11 cellular contexts compared by ENCODE assay signal in the genomic region with DNA sequence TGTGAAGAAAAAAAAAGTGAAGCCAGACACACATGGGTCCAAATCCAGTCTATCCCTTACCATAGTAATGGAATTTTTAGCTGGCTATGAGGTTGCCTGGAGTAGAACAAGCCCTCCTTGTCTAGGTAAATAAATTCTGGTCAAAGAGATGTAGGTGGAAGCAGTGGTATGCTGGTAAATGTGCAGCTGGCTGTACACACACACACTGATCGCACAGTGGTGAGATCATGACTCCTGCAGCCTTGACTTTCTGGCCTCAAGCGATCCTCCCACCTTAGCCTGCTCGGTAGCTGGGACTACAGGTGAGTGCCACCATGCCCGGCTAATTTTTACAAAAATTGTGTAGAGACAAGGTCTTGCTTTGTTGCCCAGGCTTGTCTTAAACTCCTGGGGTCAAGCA.
"Had no signal": no experiment of that assay in that cellular context is flagged by ENCODE, and none has a peak within 500 bp of the region (broad histone marks: within the 10 kb centered on the region; RNA-seq: fewer than 3 reads in every experiment).

No MANE protein-coding gene starts in this region.

- H3K36me3 ChIP-seq: HAP-1 had no signal

- H3K4me1 ChIP-seq: HAP-1 had no signal

- H3K27ac ChIP-seq: GM23248 had no signal

- H2AFZ ChIP-seq: GM23248, GM23338 had no signal

- H3K4me3 ChIP-seq: GM23248, GM23338, HAP-1 had no signal

- H3K9me3 ChIP-seq: HAP-1 had no signal

- ATAC-seq: GM23338, HCT116 had no signal

- H3K9ac ChIP-seq: GM23248 had no signal

- FAIRE-seq: H1, H54 had no signal

- H3K4me2 ChIP-seq: GM23338 had no signal

- DNase-seq: GM23248, GOT3, H7, H9, HCEC 1CT, HFFc6 had no signal
